Comparison of ENCODE assay signal across 11 cellular contexts in genomic region chr22:38935023-38935422, GRCh38. TPM values are rescaled to one million over a fixed set of nuclear protein-coding genes. Genes with fewer than 3 reads are reported as not detected.
DNase-seq lines count a peak whose midpoint lies in the region; ATAC-seq and TF ChIP-seq lines count a peak whose summit lies in the region.
"Had no signal": no experiment of that assay in that cellular context is flagged by ENCODE, and none has a peak within 500 bp of the region (broad histone marks: within the 10 kb centered on the region; RNA-seq: fewer than 3 reads in every experiment).

No MANE protein-coding gene starts in this region.

- no peak for ATAC-seq in GM21423 (IDR thresholded peaks at IDR 0.05; ENCODE audit: unreplicated experiment)

- H3K4me3 ChIP-seq in lower leg skin (ENCODE audit: low read depth, poor library complexity, severe bottlenecking) (no peak overlapping the region), tibial nerve (no peak overlapping the region)

- DNase-seq in DMS 273 (lab: John Stamatoyannopoulos, UW; ENCODE audit: unreplicated experiment), result peak; percentile 81
- DNase-seq in NCI-H2029 (lab: John Stamatoyannopoulos, UW), result peak; percentile 95
- peak; percentile 82 to 95 for DNase-seq in lower leg skin (ENCODE audit: low spot score in 2 of 2)
- DNase-seq in tibial nerve (ENCODE audit: low spot score in 2 of 2), result no peak
- DNase-seq in pons (ENCODE audit: low spot score), result no peak
- no peak for DNase-seq in AML-193 (lab: John Stamatoyannopoulos, UW)
- DNase-seq: MV-4-11 had no signal

- TF ChIP-seq POLR2A in lower leg skin (IDR thresholded peaks at IDR 0.05), result no peak
- no peak for TF ChIP-seq POLR2A in tibial nerve (IDR thresholded peaks at IDR 0.05)

- no peaks in the 10 kb centered on the region for H3K27me3 ChIP-seq in tibial nerve

- TF ChIP-seq CTCF in VCaP (conservative IDR thresholded peaks at IDR 0.05), result no peak
- TF ChIP-seq CTCF in lower leg skin (IDR thresholded peaks at IDR 0.05), result no peak
- no peak for TF ChIP-seq CTCF in tibial nerve (IDR thresholded peaks at IDR 0.05)

- intact Hi-C loops in lower leg skin (cut with DNase I; ENCODE audit: low total_unique reads), result no loop called here

- H3K4me1 ChIP-seq in tibial nerve, result no peaks in the 10 kb centered on the region

- no peaks in the 10 kb centered on the region for H3K36me3 ChIP-seq in tibial nerve

- no peak for TF ChIP-seq EP300 in tibial nerve (IDR thresholded peaks at IDR 0.05)

- no peaks in the 10 kb centered on the region for H3K9me3 ChIP-seq in tibial nerve

- 42% methylated on average over 8 of the region's 8 CpGs for WGBS in lower leg skin, 2 donors
- WGBS in tibial nerve, 2 donors, result 81 to 90% methylated on average over 8 of the region's 8 CpGs

- H3K27ac ChIP-seq in VCaP, result peak overlapping the region; percentile 71
- no peak overlapping the region for H3K27ac ChIP-seq in tibial nerve

RNA-seq across cellular contexts. Expression of gene APOBEC3A, which starts 22.4 kb away (rescaled TPM):
- under 1 TPM in 2 of 4 donors, not detected in 2; 0.29 to 0.39 TPM for total RNA-seq in lower leg skin
- total RNA-seq in tibial nerve, result 1 to 10 TPM in 1 of 4 donors, not detected in 3; 3.3 TPM
- total RNA-seq: activated CD8-positive, alpha-beta memory T cell treated with anti-CD3 and anti-CD28 coated beads for 36 hours; astrocyte had no signal

RNA-seq across cellular contexts. Expression of gene APOBEC3B, which starts 47.1 kb away (rescaled TPM):
- total RNA-seq in lower leg skin (1 to 10 TPM in 1 of 4 donors, under 1 TPM in 2, not detected in 1; 0.15 to 2.4 (median 0.21) TPM), tibial nerve (1 to 10 TPM in 1 of 4 donors, under 1 TPM in 2, not detected in 1; 0.39 to 3.3 (median 0.60) TPM)

Comparison
In these comparisons a context has a peak if more than half of its experiments do, and no peak if none do; other contexts are left out.
1. DNase-seq: peak in DMS 273 (single experiment), NCI-H2029 (single experiment) and lower leg skin (2 of 2); none in tibial nerve (0 of 2), pons (single experiment) and AML-193 (0 of 2).